17 cellular contexts compared by ENCODE assay signal in the genomic region with DNA sequence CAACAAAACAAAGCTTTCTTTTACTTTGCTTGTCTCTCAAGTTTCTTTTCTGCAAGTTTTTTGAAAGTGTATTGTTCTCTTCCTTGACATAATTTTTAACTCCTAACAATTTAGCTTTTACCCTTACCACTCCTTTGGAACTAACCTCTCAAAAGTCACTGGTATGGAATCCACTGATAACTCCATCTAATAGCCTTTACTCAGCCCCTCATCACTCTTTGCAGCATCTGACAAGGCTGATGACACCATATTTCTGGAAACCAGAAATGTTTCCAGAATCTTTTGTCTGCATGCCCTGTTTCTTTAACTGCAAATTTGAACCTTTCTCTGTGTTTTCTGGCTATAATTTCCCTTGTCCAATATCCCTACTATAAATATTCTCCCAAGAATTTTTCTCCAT. TPM values are rescaled to one million over a fixed set of nuclear protein-coding genes. Genes with fewer than 3 reads are reported as not detected.
DNase-seq lines count a peak whose midpoint lies in the region; ATAC-seq, FAIRE-seq and TF ChIP-seq lines count a peak whose summit lies in the region.
"Had no signal": no experiment of that assay in that cellular context is flagged by ENCODE, and none has a peak within 500 bp of the region (broad histone marks: within the 10 kb centered on the region; RNA-seq: fewer than 3 reads in every experiment).

No MANE protein-coding gene starts in this region.

- H3K27me3 ChIP-seq in GM23248 (replicated peaks; ENCODE audit: insufficient read depth) (no peaks in the 10 kb centered on the region), astrocyte (ENCODE audit: insufficient read depth, low read length) (no peaks in the 10 kb centered on the region), MM.1S (replicated peaks; ENCODE audit: insufficient read depth, low read length) (no peaks in the 10 kb centered on the region)
- H3K27me3 ChIP-seq: BE2C had no signal

- 0 out of 2 replicates have a peak overlapping the region, but pooled peaks have one; percentile 3 for H3K9ac ChIP-seq in GM23248
- H3K9ac ChIP-seq in astrocyte (ENCODE audit: low read length) = no peak overlapping the region
- H3K9ac ChIP-seq in MM.1S (ENCODE audit: low read length) = no peak overlapping the region

- no peak for ATAC-seq in activated CD8-positive, alpha-beta T cell treated with anti-CD3 and anti-CD28 coated beads for 36 hours
- ATAC-seq in activated CD8-positive, alpha-beta memory T cell treated with anti-CD3 and anti-CD28 coated beads, Interleukin-2, amount 10 ng/mL, durations not matched to agents 7 days and 5 days = no peak
- ATAC-seq: GM12878 had no signal

- intact Hi-C loops in activated CD8-positive, alpha-beta T cell treated with anti-CD3 and anti-CD28 coated beads for 36 hours (cut with micrococcal nuclease) = no loop called here
- intact Hi-C loops in activated naive CD4-positive, alpha-beta T cell treated with anti-CD3 and anti-CD28 coated beads for 36 hours (cut with micrococcal nuclease) = no loop called here

- H3K27ac ChIP-seq in GM23248 = peak overlapping the region; percentile 40
- H3K27ac ChIP-seq in astrocyte (ENCODE audit: low read depth, low read length) = no peak overlapping the region
- H3K27ac ChIP-seq in MM.1S (ENCODE audit: low read length) = no peak overlapping the region
- H3K27ac ChIP-seq: C4-2B had no signal

- peaks cover 63% of the 10 kb centered on the region for H3K4me1 ChIP-seq in GM23248 (ENCODE audit: insufficient read depth)
- peaks cover 10% of the 10 kb centered on the region for H3K4me1 ChIP-seq in astrocyte (ENCODE audit: insufficient read depth, low read length)
- H3K4me1 ChIP-seq in MM.1S (ENCODE audit: low read length) = no peaks in the 10 kb centered on the region
- H3K4me1 ChIP-seq: BE2C had no signal

- POLR2A ChIA-PET in activated CD8-positive, alpha-beta T cell treated with anti-CD3 and anti-CD28 coated beads for 36 hours (lab: Charles Lee) = no interaction called here

- no peaks in the 10 kb centered on the region for H3K36me3 ChIP-seq in GM23248 (ENCODE audit: low read depth)
- no peaks in the 10 kb centered on the region for H3K36me3 ChIP-seq in astrocyte (ENCODE audit: insufficient read depth, low read length)
- H3K36me3 ChIP-seq in MM.1S (replicated peaks; ENCODE audit: insufficient read depth, low read length) = no peaks in the 10 kb centered on the region
- H3K36me3 ChIP-seq: BE2C had no signal

- H3K79me2 ChIP-seq in GM23248 (ENCODE audit: insufficient read depth) = no peaks in the 10 kb centered on the region
- no peaks in the 10 kb centered on the region for H3K79me2 ChIP-seq in astrocyte (ENCODE audit: insufficient read depth, low read length)
- no peaks in the 10 kb centered on the region for H3K79me2 ChIP-seq in MM.1S (ENCODE audit: low read length)

- H3F3A ChIP-seq in GM23248 (ENCODE audit: insufficient read depth) (peaks cover 50% of the 10 kb centered on the region), MM.1S (ENCODE audit: insufficient read depth, low read length) (no peaks in the 10 kb centered on the region)

- H3K27me3 Mint-ChIP-seq in astrocyte (ENCODE audit: low read depth, unreplicated experiment) (no peaks in the 10 kb centered on the region), nephron (ENCODE audit: low read depth) (no peaks in the 10 kb centered on the region)
- peaks cover 3% of the 10 kb centered on the region for H3K27me3 Mint-ChIP-seq in activated CD8-positive, alpha-beta T cell treated with anti-CD3 and anti-CD28 coated beads for 36 hours
- H3K27me3 Mint-ChIP-seq in activated CD8-positive, alpha-beta memory T cell treated with anti-CD3 and anti-CD28 coated beads, Interleukin-2, amount 10 ng/mL, durations not matched to agents 7 days and 5 days = peaks cover 6% of the 10 kb centered on the region
- H3K27me3 Mint-ChIP-seq in activated naive CD4-positive, alpha-beta T cell treated with anti-CD3 and anti-CD28 coated beads for 36 hours (ENCODE audit: low read depth) = peaks cover 2% of the 10 kb centered on the region

- CTCF ChIA-PET in activated CD8-positive, alpha-beta T cell treated with anti-CD3 and anti-CD28 coated beads for 36 hours (lab: Charles Lee) = interaction anchor here (0.8 kb wide), 1 partner anchor 12 kb away, joined by 3 read pairs; no protein-coding TSS in a partner anchor
- CTCF ChIA-PET in activated CD8-positive, alpha-beta memory T cell treated with anti-CD3 and anti-CD28 coated beads, Interleukin-2, amount 10 ng/mL, durations not matched to agents 7 days and 5 days (lab: Charles Lee) = no interaction called here
- CTCF ChIA-PET in activated naive CD4-positive, alpha-beta T cell treated with anti-CD3 and anti-CD28 coated beads for 36 hours (lab: Charles Lee) = no interaction called here

- no peaks in the 10 kb centered on the region for H4K20me1 ChIP-seq in GM23248 (ENCODE audit: insufficient read depth)
- no peaks in the 10 kb centered on the region for H4K20me1 ChIP-seq in astrocyte (ENCODE audit: insufficient read depth, low read length)
- H4K20me1 ChIP-seq in MM.1S (ENCODE audit: insufficient read depth, low read length) = no peaks in the 10 kb centered on the region

- peak overlapping the region; percentile 77 for H3K27ac Mint-ChIP-seq in astrocyte (ENCODE audit: unreplicated experiment)
- H3K27ac Mint-ChIP-seq in nephron = peak overlapping the region in 2 of 3 experiments; percentile 19 to 75
- no peak overlapping the region for H3K27ac Mint-ChIP-seq in activated CD8-positive, alpha-beta T cell treated with anti-CD3 and anti-CD28 coated beads for 36 hours
- H3K27ac Mint-ChIP-seq in activated CD8-positive, alpha-beta memory T cell treated with anti-CD3 and anti-CD28 coated beads, Interleukin-2, amount 10 ng/mL, durations not matched to agents 7 days and 5 days = no peak overlapping the region
- no peak overlapping the region for H3K27ac Mint-ChIP-seq in activated naive CD4-positive, alpha-beta T cell treated with anti-CD3 and anti-CD28 coated beads for 36 hours
- H3K27ac Mint-ChIP-seq: H9, IgD-negative memory B cell had no signal

- DNase-seq in GM23248 = peak; percentile 42
- DNase-seq in RKO (ENCODE audit: low spot score) = peak; percentile 91
- peak; percentile 65 for DNase-seq in astrocyte (ENCODE audit: low read depth)
- DNase-seq in activated CD8-positive, alpha-beta T cell treated with anti-CD3 and anti-CD28 coated beads for 36 hours = no peak
- DNase-seq in activated CD8-positive, alpha-beta memory T cell treated with anti-CD3 and anti-CD28 coated beads, Interleukin-2, amount 10 ng/mL, durations not matched to agents 7 days and 5 days = no peak
- DNase-seq in activated naive CD4-positive, alpha-beta T cell treated with anti-CD3 and anti-CD28 coated beads for 36 hours = no peak
- DNase-seq in MM.1S = no peak
- DNase-seq: BE2C; CD4-positive, alpha-beta memory T cell; DMS79; GOT3; H9 had no signal

- H3K9me3 ChIP-seq in GM23248 (ENCODE audit: low read depth) = no peaks in the 10 kb centered on the region
- no peaks in the 10 kb centered on the region for H3K9me3 ChIP-seq in astrocyte (ENCODE audit: insufficient read depth, low read depth, low read length)
- no peaks in the 10 kb centered on the region for H3K9me3 ChIP-seq in MM.1S (replicated peaks; ENCODE audit: insufficient read depth, low read length)
- H3K9me3 ChIP-seq: BE2C had no signal

- in situ Hi-C loops in GM23248 (cut with MboI) = no loop called here

- H3K4me3 ChIP-seq in GM23248 (no peak overlapping the region), astrocyte (ENCODE audit: insufficient read depth, low read depth, low read length) (no peak overlapping the region), MM.1S (ENCODE audit: low read length) (no peak overlapping the region)
- H3K4me3 ChIP-seq: GM12878 had no signal

- TF ChIP-seq CTCF in astrocyte (IDR thresholded peaks at IDR 0.05; ENCODE audit: insufficient read depth, low read depth, low read length) = no peak
- no peak for TF ChIP-seq CTCF in nephron (IDR thresholded peaks at IDR 0.05; ENCODE audit: unreplicated experiment in 3 of 3)
- no peak for TF ChIP-seq CTCF in activated CD8-positive, alpha-beta T cell treated with anti-CD3 and anti-CD28 coated beads for 36 hours (IDR thresholded peaks at IDR 0.05)
- no peak for TF ChIP-seq CTCF in MM.1S (IDR thresholded peaks at IDR 0.05; ENCODE audit: low read length)

- H3K4me2 ChIP-seq in GM23248 (ENCODE audit: unreplicated experiment) (peak overlapping the region; percentile 37), astrocyte (ENCODE audit: low read length) (no peak overlapping the region), MM.1S (ENCODE audit: low read depth, low read length) (no peak overlapping the region)

- H3K9me2 ChIP-seq in GM23248 (ENCODE audit: insufficient read depth) (no peaks in the 10 kb centered on the region), MM.1S (replicated peaks; ENCODE audit: insufficient read depth, low read length) (no peaks in the 10 kb centered on the region)

- FAIRE-seq in astrocyte (lab: Jason Lieb, UNC) = no peak
- FAIRE-seq: GM12878 had no signal

- H2AFZ ChIP-seq in GM23248 = peak overlapping the region; percentile 30; the same call in 1 of the 2 replicates
- H2AFZ ChIP-seq in astrocyte (ENCODE audit: low read depth, low read length) = peak overlapping the region; percentile 5
- H2AFZ ChIP-seq in MM.1S (ENCODE audit: low read length) = no peak overlapping the region

- H3K36me3 Mint-ChIP-seq in astrocyte (ENCODE audit: low read depth, unreplicated experiment) (no peaks in the 10 kb centered on the region), nephron (ENCODE audit: low read depth) (no peaks in the 10 kb centered on the region)
- no peaks in the 10 kb centered on the region for H3K36me3 Mint-ChIP-seq in activated CD8-positive, alpha-beta T cell treated with anti-CD3 and anti-CD28 coated beads for 36 hours (ENCODE audit: low read depth)
- H3K36me3 Mint-ChIP-seq in activated CD8-positive, alpha-beta memory T cell treated with anti-CD3 and anti-CD28 coated beads, Interleukin-2, amount 10 ng/mL, durations not matched to agents 7 days and 5 days = no peaks in the 10 kb centered on the region
- peaks cover 1% of the 10 kb centered on the region for H3K36me3 Mint-ChIP-seq in activated naive CD4-positive, alpha-beta T cell treated with anti-CD3 and anti-CD28 coated beads for 36 hours (ENCODE audit: low read depth)
- H3K36me3 Mint-ChIP-seq: CD4-positive, alpha-beta memory T cell; IgD-negative memory B cell had no signal

- peaks cover 3% of the 10 kb centered on the region for H3K9me3 Mint-ChIP-seq in astrocyte (ENCODE audit: unreplicated experiment)
- peaks cover 5% of the 10 kb centered on the region for H3K9me3 Mint-ChIP-seq in nephron
- H3K9me3 Mint-ChIP-seq in activated CD8-positive, alpha-beta T cell treated with anti-CD3 and anti-CD28 coated beads for 36 hours = peaks cover 2% of the 10 kb centered on the region
- H3K9me3 Mint-ChIP-seq in activated CD8-positive, alpha-beta memory T cell treated with anti-CD3 and anti-CD28 coated beads, Interleukin-2, amount 10 ng/mL, durations not matched to agents 7 days and 5 days (ENCODE audit: low read depth) = no peaks in the 10 kb centered on the region
- H3K9me3 Mint-ChIP-seq in activated naive CD4-positive, alpha-beta T cell treated with anti-CD3 and anti-CD28 coated beads for 36 hours = peaks cover 4% of the 10 kb centered on the region
- H3K9me3 Mint-ChIP-seq: H9, IgD-negative memory B cell had no signal

- H3K4me1 Mint-ChIP-seq in astrocyte (ENCODE audit: low read depth, unreplicated experiment) (peaks cover 22% of the 10 kb centered on the region), nephron (peaks cover 41% of the 10 kb centered on the region)
- H3K4me1 Mint-ChIP-seq in activated CD8-positive, alpha-beta T cell treated with anti-CD3 and anti-CD28 coated beads for 36 hours (ENCODE audit: low read depth) = peaks cover under 1% of the 10 kb centered on the region
- H3K4me1 Mint-ChIP-seq in activated CD8-positive, alpha-beta memory T cell treated with anti-CD3 and anti-CD28 coated beads, Interleukin-2, amount 10 ng/mL, durations not matched to agents 7 days and 5 days = no peaks in the 10 kb centered on the region
- peaks cover 5% of the 10 kb centered on the region for H3K4me1 Mint-ChIP-seq in activated naive CD4-positive, alpha-beta T cell treated with anti-CD3 and anti-CD28 coated beads for 36 hours (ENCODE audit: low read depth)
- H3K4me1 Mint-ChIP-seq: CD4-positive, alpha-beta memory T cell; IgD-negative memory B cell had no signal

- H3K4me3 Mint-ChIP-seq in astrocyte (ENCODE audit: unreplicated experiment) (no peak overlapping the region), nephron (no peak overlapping the region)
- no peak overlapping the region for H3K4me3 Mint-ChIP-seq in activated CD8-positive, alpha-beta T cell treated with anti-CD3 and anti-CD28 coated beads for 36 hours
- no peak overlapping the region for H3K4me3 Mint-ChIP-seq in activated CD8-positive, alpha-beta memory T cell treated with anti-CD3 and anti-CD28 coated beads, Interleukin-2, amount 10 ng/mL, durations not matched to agents 7 days and 5 days
- H3K4me3 Mint-ChIP-seq in activated naive CD4-positive, alpha-beta T cell treated with anti-CD3 and anti-CD28 coated beads for 36 hours = no peak overlapping the region
- H3K4me3 Mint-ChIP-seq: CD4-positive, alpha-beta memory T cell; H9; IgD-negative memory B cell had no signal

RNA-seq across cellular contexts. Expression of gene ZNF474, which starts 46.5 kb away (rescaled TPM):
- total RNA-seq in GM23248 (2014; rRNA removed; shearing (Covaris generic)) = 0.43 TPM in 1 of 2 replicates, not detected in the other
- polyA plus RNA-seq in GM23248 (2016; fragmentation: Nextera tagmentation; extraction: Ambion mirVana) = 0.21 and 0.23 TPM in 2 replicates
- total RNA-seq in astrocyte = 0.38 and 0.45 TPM in 2 replicates
- not detected for total RNA-seq in activated CD8-positive, alpha-beta T cell treated with anti-CD3 and anti-CD28 coated beads for 36 hours
- under 1 TPM in 1 of 2 experiments, not detected in 1; 0.35 TPM for total RNA-seq in activated CD8-positive, alpha-beta memory T cell treated with anti-CD3 and anti-CD28 coated beads, Interleukin-2, amount 10 ng/mL, durations not matched to agents 7 days and 5 days
- total RNA-seq in activated naive CD4-positive, alpha-beta T cell treated with anti-CD3 and anti-CD28 coated beads for 36 hours = not detected
- total RNA-seq: A172, H9 had no signal

Comparison
In these comparisons a context has a peak if more than half of its experiments do, and no peak if none do; other contexts are left out.
1. DNase-seq: peak in GM23248 (single experiment), RKO (single experiment) and astrocyte (single experiment); none in activated CD8-positive, alpha-beta T cell treated with anti-CD3 and anti-CD28 coated beads for 36 hours (single experiment), activated CD8-positive, alpha-beta memory T cell treated with anti-CD3 and anti-CD28 coated beads, Interleukin-2, amount 10 ng/mL, durations not matched to agents 7 days and 5 days (single experiment), activated naive CD4-positive, alpha-beta T cell treated with anti-CD3 and anti-CD28 coated beads for 36 hours (single experiment) and MM.1S (single experiment).
2. H3K27ac Mint-ChIP-seq: peak in astrocyte (single experiment) and nephron (2 of 3); none in activated CD8-positive, alpha-beta T cell treated with anti-CD3 and anti-CD28 coated beads for 36 hours (single experiment), activated CD8-positive, alpha-beta memory T cell treated with anti-CD3 and anti-CD28 coated beads, Interleukin-2, amount 10 ng/mL, durations not matched to agents 7 days and 5 days (single experiment) and activated naive CD4-positive, alpha-beta T cell treated with anti-CD3 and anti-CD28 coated beads for 36 hours (single experiment).